31 cellular contexts compared by ENCODE assay signal in the genomic region with DNA sequence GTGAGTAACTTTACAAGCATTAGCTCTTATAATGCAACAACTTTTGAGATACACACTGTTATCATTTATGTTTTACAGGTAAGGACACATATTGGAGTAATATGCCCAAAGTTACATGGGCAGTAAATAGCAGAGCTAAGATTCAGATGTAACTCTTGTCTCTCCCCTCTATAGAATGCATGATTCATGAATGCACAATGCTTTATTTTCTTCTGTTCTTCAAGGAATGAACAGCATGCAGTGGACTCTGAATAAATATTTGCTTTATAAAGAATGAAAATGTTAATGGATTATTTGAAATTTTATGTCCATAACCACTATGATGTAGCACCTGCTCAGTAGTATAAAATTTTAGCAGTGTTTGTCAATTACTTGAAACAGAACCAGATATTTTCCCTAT.
"Had no signal": no experiment of that assay in that cellular context is flagged by ENCODE, and none has a peak within 500 bp of the region (broad histone marks: within the 10 kb centered on the region; RNA-seq: fewer than 3 reads in every experiment).

No MANE protein-coding gene starts in this region.

- H3K4me3 ChIP-seq: ascending aorta, cardiac muscle cell had no signal

- H3K4me1 ChIP-seq: ascending aorta had no signal

- H3K9me3 ChIP-seq: ascending aorta had no signal

- DNase-seq: activated B cell treated with CpG ODN at 0.5 μM for 24 hours; activated CD4-positive, alpha-beta memory T cell treated with anti-CD3 and anti-CD28 coated beads for 36 hours; activated CD4-positive, alpha-beta T cell treated with anti-CD3 and anti-CD28 coated beads for 4 hours; activated CD4-positive, alpha-beta T cell treated with anti-CD3 and anti-CD28 coated beads, Interleukin-2, amount 10 ng/mL, durations not matched to agents 24 days and 14 days; activated CD4-positive, alpha-beta T cell treated with anti-CD3 and anti-CD28 coated beads, Interleukin-2, amount 50 U/mL, for 1 hour; activated CD4-positive, alpha-beta T cell treated with anti-CD3 and anti-CD28 coated beads, Interleukin-2, amount 50 U/mL, for 4 hours; activated CD4-positive, CD25-positive, alpha-beta regulatory T cell treated with anti-CD3 and anti-CD28 coated beads, Interleukin-2, amount 50 U/mL, for 72 hours; activated CD8-positive, alpha-beta memory T cell treated with anti-CD3 and anti-CD28 coated beads, Interleukin-2, amount 50 U/mL, for 4 hours; activated CD8-positive, alpha-beta T cell treated with anti-CD3 and anti-CD28 coated beads for 36 hours; activated effector memory CD4-positive, alpha-beta T cell treated with anti-CD3 and anti-CD28 coated beads, Interleukin-2, amount 50 U/mL, for 16 hours; activated gamma-delta T cell treated with Interleukin-2 at 50 U/mL for 16 hours; activated naive CD4-positive, alpha-beta T cell; activated naive CD4-positive, alpha-beta T cell treated with anti-CD3 and anti-CD28 coated beads for 36 hours; activated naive CD4-positive, alpha-beta T cell treated with anti-CD3 and anti-CD28 coated beads, Interleukin-2, amount 50 U/mL, for 16 hours; activated naive CD8-positive, alpha-beta T cell treated with anti-CD3 and anti-CD28 coated beads for 36 hours; activated T-cell treated with anti-CD3 and anti-CD28 coated beads for 4 hours; activated T-cell treated with anti-CD3 and anti-CD28 coated beads, Interleukin-2, amount 50 U/mL, for 1 hour; activated T-cell treated with anti-CD3 and anti-CD28 coated beads, Interleukin-2, amount 50 U/mL, for 4 hours; activated T-cell treated with anti-CD3 and anti-CD28 coated beads, Interleukin-2, amount 50 U/mL, for 72 hours; amygdala; anterior cingulate cortex; caudate nucleus; cerebellar nuclear complex; T-helper 1 cell; T-helper 2 cell; T-helper 9 cell had no signal

- H3K27ac ChIP-seq: ascending aorta, cardiac muscle cell, VCaP had no signal

- ATAC-seq: activated CD8-positive, alpha-beta T cell treated with anti-CD3 and anti-CD28 coated beads for 36 hours; activated naive CD4-positive, alpha-beta T cell treated with anti-CD3 and anti-CD28 coated beads, Interleukin-2, amount 50 U/mL, for 72 hours; activated T-cell treated with anti-CD3 and anti-CD28 coated beads, Interleukin-2, amount 50 U/mL, for 4 hours; activated T-cell treated with anti-CD3 and anti-CD28 coated beads, Interleukin-2, amount 50 U/mL, for 72 hours; activated T-helper 17 cell treated with anti-CD3 and anti-CD28 coated beads, Interleukin-2, amount 50 U/mL, for 72 hours had no signal

- H3K27me3 ChIP-seq: ascending aorta, cardiac muscle cell had no signal

- H3K36me3 ChIP-seq: ascending aorta, cardiac muscle cell had no signal
